16 cellular contexts compared by ENCODE assay signal in genomic region chr17:75518983-75519540, GRCh38. TPM values are rescaled to one million over a fixed set of nuclear protein-coding genes. Genes with fewer than 3 reads are reported as not detected.
DNase-seq lines count a peak whose midpoint lies in the region; ATAC-seq and TF ChIP-seq lines count a peak whose summit lies in the region.
"Had no signal": no experiment of that assay in that cellular context is flagged by ENCODE, and none has a peak within 500 bp of the region (broad histone marks: within the 10 kb centered on the region; RNA-seq: fewer than 3 reads in every experiment).

No MANE protein-coding gene starts in this region.

- no peak for ATAC-seq in CD4-positive, alpha-beta T cell (ENCODE audit: poor library complexity)
- no peak for ATAC-seq in foreskin keratinocyte
- ATAC-seq in GM21786 (IDR thresholded peaks at IDR 0.05; ENCODE audit: unreplicated experiment): no peak
- ATAC-seq in HG03135 (IDR thresholded peaks at IDR 0.05; ENCODE audit: unreplicated experiment): no peak
- ATAC-seq: left lung, right cardiac atrium had no signal

- DNase-seq in CD4-positive, alpha-beta T cell: no peak
- DNase-seq in foreskin keratinocyte (no peak), T1000 (lab: John Stamatoyannopoulos, UW) (no peak)
- DNase-seq: activated CD4-positive, alpha-beta T cell treated with anti-CD3 and anti-CD28 coated beads for 48 hours; activated effector memory CD4-positive, alpha-beta T cell treated with Interleukin-2 at 50 U/mL for 16 hours; brain microvascular endothelial cell; hypothalamus; NCI-H2029; stimulated activated CD4-positive, alpha-beta T cell treated with anti-CD3 and anti-CD28 coated beads, Interleukin-4, amount 100 ng/mL, for 24 hours had no signal

- no peak for TF ChIP-seq CTCF in CD4-positive, alpha-beta T cell (IDR thresholded peaks at IDR 0.05)
- TF ChIP-seq CTCF in foreskin keratinocyte (conservative IDR thresholded peaks at IDR 0.05): peak; percentile 28

- CTCF ChIA-PET in CD4-positive, alpha-beta T cell (lab: Charles Lee): interaction anchor here (0.6 to 0.8 kb wide), 2 partner anchors 248 to 1120 kb away, joined by 3 read pairs; partner anchors contain the start of gene MIF4GD

- no peaks in the 10 kb centered on the region for H3K27me3 Mint-ChIP-seq in CD4-positive, alpha-beta T cell

- peaks cover 7% of the 10 kb centered on the region for H3K27me3 ChIP-seq in CD4-positive, alpha-beta T cell (ENCODE audit: control insufficient read depth, insufficient read depth, low read length)
- H3K27me3 ChIP-seq in foreskin keratinocyte: no peaks in the 10 kb centered on the region
- H3K27me3 ChIP-seq: brain microvascular endothelial cell had no signal

- H3K4me1 ChIP-seq in foreskin keratinocyte: peaks cover 1% of the 10 kb centered on the region

- H3K36me3 Mint-ChIP-seq in CD4-positive, alpha-beta T cell (ENCODE audit: low read depth): peaks cover 47% of the 10 kb centered on the region

- intact Hi-C loops in CD4-positive, alpha-beta T cell (cut with DNase I, micrococcal nuclease): no loop called here

- POLR2A ChIA-PET in CD4-positive, alpha-beta T cell (lab: Charles Lee): interaction anchor here (0.9 to 1.9 kb wide), 5 partner anchors 63 to 336 kb away, joined by 3 to 8 read pairs (median 4); partner anchors contain the start of genes MIF4GD, TMEM94 and WBP2

- H3K4me1 Mint-ChIP-seq in CD4-positive, alpha-beta T cell (ENCODE audit: low read depth): peaks cover 34% of the 10 kb centered on the region

- H3K4me3 Mint-ChIP-seq in CD4-positive, alpha-beta T cell: peak overlapping the region; percentile 85

- H3K9me3 ChIP-seq in CD4-positive, alpha-beta T cell (ENCODE audit: control insufficient read depth, low read length): no peaks in the 10 kb centered on the region
- H3K9me3 ChIP-seq in KOPT-K1 (ENCODE audit: insufficient read depth, low read length, poor library complexity, severe bottlenecking): no peaks in the 10 kb centered on the region
- H3K9me3 ChIP-seq: left lung had no signal

- H3K27ac ChIP-seq in CD4-positive, alpha-beta T cell (ENCODE audit: low read depth, low read length): peak overlapping the region; percentile 22
- H3K27ac ChIP-seq in KOPT-K1 (ENCODE audit: low read depth, low read length, poor library complexity, severe bottlenecking): peak overlapping the region; percentile 76
- H3K27ac ChIP-seq in foreskin keratinocyte: no peak overlapping the region
- H3K27ac ChIP-seq: brain microvascular endothelial cell, C4-2B, left lung had no signal

- H3K27ac Mint-ChIP-seq in CD4-positive, alpha-beta T cell: peak overlapping the region; percentile 91

- H3K36me3 ChIP-seq in KOPT-K1 (ENCODE audit: insufficient read depth, low read length): peaks cover 53% of the 10 kb centered on the region
- H3K36me3 ChIP-seq: brain microvascular endothelial cell had no signal

- H3K9me3 Mint-ChIP-seq in CD4-positive, alpha-beta T cell: no peaks in the 10 kb centered on the region
- H3K9me3 Mint-ChIP-seq: T-helper 1 cell treated with Interleukin-12 subunit alpha and Interleukin-12 subunit beta and Interleukin-4 antibody, amounts not matched to agents 30 μg/mL and 1 μg/mL, for 36 hours had no signal

RNA-seq across cellular contexts. Expression of gene TSEN54, which starts 2.7 kb away (rescaled TPM):
- 10 to 100 TPM; 73.3 to 78.7 TPM for total RNA-seq in CD4-positive, alpha-beta T cell
- total RNA-seq in foreskin keratinocyte: 33.6 and 36.1 TPM in 2 replicates
- 37.8 and 41.1 TPM in 2 replicates for polyA plus RNA-seq in foreskin keratinocyte

RNA-seq across cellular contexts. Expression of gene CASKIN2, which starts 3.7 kb away (rescaled TPM):
- total RNA-seq in CD4-positive, alpha-beta T cell: under 1 TPM; 0.17 to 0.25 TPM
- total RNA-seq in foreskin keratinocyte: 11.5 and 12.0 TPM in 2 replicates
- polyA plus RNA-seq in foreskin keratinocyte: 6.8 and 6.9 TPM in 2 replicates

RNA-seq across cellular contexts. Expression of gene LLGL2, which starts 6.4 kb away (rescaled TPM):
- total RNA-seq in CD4-positive, alpha-beta T cell: 10 to 100 TPM; 31.2 to 34.2 TPM
- total RNA-seq in foreskin keratinocyte: 24.6 and 28.2 TPM in 2 replicates
- polyA plus RNA-seq in foreskin keratinocyte: 25.7 and 26.8 TPM in 2 replicates

Comparison
In these comparisons a context has a peak if more than half of its experiments do, and no peak if none do; other contexts are left out.
1. RNA of gene CASKIN2, which starts 3.7 kb away (total RNA-seq): 11.5 to 12.0 TPM in foreskin keratinocyte; 0.17 to 0.25 TPM in CD4-positive, alpha-beta T cell; every median in the first group is over 10 times any median in the second.